Comparison of ENCODE assay signal across 1 cellular context in the genomic region with DNA sequence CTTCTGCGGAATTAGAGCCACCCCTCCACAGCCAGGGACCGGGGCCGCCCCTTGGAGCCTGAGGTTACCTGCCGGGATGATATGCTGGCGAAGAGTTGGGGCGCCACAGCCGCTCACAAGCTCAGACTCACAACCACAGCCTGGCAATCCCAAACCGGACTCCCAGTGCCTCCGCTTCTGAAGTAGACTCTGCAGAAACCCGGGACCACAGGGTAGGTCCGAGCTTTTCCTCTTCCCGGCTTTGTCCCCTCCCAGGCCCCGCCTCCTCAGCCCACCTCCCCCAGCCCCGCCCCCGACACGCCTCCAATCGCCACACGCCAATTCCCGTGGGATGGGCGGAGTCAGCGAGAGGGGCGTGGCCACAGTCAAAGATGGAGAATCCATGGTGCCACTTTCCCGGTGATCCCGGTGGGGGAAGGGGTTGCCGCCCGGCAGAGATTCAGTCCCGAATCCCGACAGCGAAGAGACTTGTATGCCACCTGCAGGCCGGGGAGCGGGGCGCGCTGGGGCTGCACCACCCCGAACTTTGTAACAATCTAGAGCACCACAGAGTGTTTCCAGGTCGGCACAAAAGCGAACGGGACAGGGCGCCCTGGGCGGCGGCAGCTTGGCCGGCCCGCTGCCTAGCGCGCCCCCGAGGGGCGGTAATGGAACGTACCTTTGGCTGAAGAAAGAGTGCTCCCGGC.
TF ChIP-seq lines count a peak whose summit lies in the region.

Gene IDH1, minus strand, starts transcription at position 201 of the 686 bp plus-strand sequence. CDS start 3,520 bp downstream, outside the sequence.

TF ChIP-seq in HepG2, 621 proteins besides CTCF, POLR2A, EP300 and RAD21 (continued from another document and continues in another):
- TF ChIP-seq, protein P1, sequence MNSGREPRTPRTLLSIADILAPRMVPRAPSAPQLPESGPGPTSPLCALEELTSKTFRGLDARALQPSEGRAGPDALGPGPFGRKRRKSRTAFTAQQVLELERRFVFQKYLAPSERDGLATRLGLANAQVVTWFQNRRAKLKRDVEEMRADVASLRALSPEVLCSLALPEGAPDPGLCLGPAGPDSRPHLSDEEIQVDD (CRISPR knock-in tag; IDR thresholded peaks at IDR 0.05; ENCODE audit: borderline replicate concordance) = no peak
- TF ChIP-seq ZNF317 (CRISPR knock-in tag; IDR thresholded peaks at IDR 0.05) (peak; percentile 74), SP1 (IDR thresholded peaks at IDR 0.05) (no peak), SP1 (CRISPR knock-in tag; IDR thresholded peaks at IDR 0.05) (peak; percentile 97), GRHL1 (CRISPR knock-in tag; conservative IDR thresholded peaks at IDR 0.05) (no peak), SIN3B (IDR thresholded peaks at IDR 0.05; ENCODE audit: low read length) (peak; percentile 63), ESRRA (CRISPR knock-in tag; IDR thresholded peaks at IDR 0.05; ENCODE audit: low read depth) (no peak), ZNF251 (CRISPR knock-in tag; IDR thresholded peaks at IDR 0.05) (no peak), E2F5 (CRISPR knock-in tag; conservative IDR thresholded peaks at IDR 0.05) (0 out of 2 replicates have a peak, but pooled peaks have one; percentile 42), SIX1 (CRISPR knock-in tag; IDR thresholded peaks at IDR 0.05; ENCODE audit: borderline replicate concordance) (no peak), MED13 (CRISPR knock-in tag; IDR thresholded peaks at IDR 0.05) (peak; percentile 83), ZNF253 (CRISPR knock-in tag; IDR thresholded peaks at IDR 0.05; ENCODE audit: borderline replicate concordance) (no peak), ZIK1 (CRISPR knock-in tag; IDR thresholded peaks at IDR 0.05; ENCODE audit: borderline replicate concordance, low read depth) (peak; percentile 86; the same call in 1 of the 2 replicates), PRMT3 (CRISPR knock-in tag; IDR thresholded peaks at IDR 0.05; ENCODE audit: borderline replicate concordance, low read depth) (peak; percentile 71; the same call in 1 of the 2 replicates), MYC (CRISPR knock-in tag; IDR thresholded peaks at IDR 0.05; ENCODE audit: borderline replicate concordance) (peak; percentile 78), ZNF7 (CRISPR knock-in tag; IDR thresholded peaks at IDR 0.05) (no peak), RCOR2 (CRISPR knock-in tag; IDR thresholded peaks at IDR 0.05) (peak; percentile 30; the same call in 1 of the 2 replicates), ADNP (CRISPR knock-in tag; IDR thresholded peaks at IDR 0.05) (0 out of 2 replicates have a peak, but pooled peaks have one; percentile 57), ELF1 (CRISPR knock-in tag; IDR thresholded peaks at IDR 0.05) (peak; percentile 46), ZKSCAN8 (CRISPR knock-in tag; IDR thresholded peaks at IDR 0.05; ENCODE audit: borderline replicate concordance) (no peak; the same call in 1 of the 2 replicates), KLF12 (CRISPR knock-in tag; IDR thresholded peaks at IDR 0.05; ENCODE audit: borderline replicate concordance) (peak; percentile 97), SETDB1 (CRISPR knock-in tag; IDR thresholded peaks at IDR 0.05; ENCODE audit: borderline replicate concordance) (no peak), PATZ1 (CRISPR knock-in tag; IDR thresholded peaks at IDR 0.05) (peak; percentile 73), ZNF382 (CRISPR knock-in tag; IDR thresholded peaks at IDR 0.05; ENCODE audit: borderline replicate concordance) (no peak), NFIB (CRISPR knock-in tag; IDR thresholded peaks at IDR 0.05; ENCODE audit: borderline replicate concordance) (no peak), ZNF274 (CRISPR knock-in tag; IDR thresholded peaks at IDR 0.05) (peak; percentile 77), NCOR1 (IDR thresholded peaks at IDR 0.05; ENCODE audit: borderline replicate concordance, low read length) (no peak; the same call in 1 of the 2 replicates), HMG20A (CRISPR knock-in tag; IDR thresholded peaks at IDR 0.05; ENCODE audit: borderline replicate concordance) (no peak; the same call in 1 of the 2 replicates), PAXIP1 (CRISPR knock-in tag; conservative IDR thresholded peaks at IDR 0.05) (0 out of 2 replicates have a peak, but pooled peaks have one; percentile 24), THAP11 (CRISPR knock-in tag; IDR thresholded peaks at IDR 0.05) (peak; percentile 75), FOXP4 (CRISPR knock-in tag; IDR thresholded peaks at IDR 0.05) (peak; percentile 40; the same call in 1 of the 2 replicates)
- TF ChIP-seq, protein P2, sequence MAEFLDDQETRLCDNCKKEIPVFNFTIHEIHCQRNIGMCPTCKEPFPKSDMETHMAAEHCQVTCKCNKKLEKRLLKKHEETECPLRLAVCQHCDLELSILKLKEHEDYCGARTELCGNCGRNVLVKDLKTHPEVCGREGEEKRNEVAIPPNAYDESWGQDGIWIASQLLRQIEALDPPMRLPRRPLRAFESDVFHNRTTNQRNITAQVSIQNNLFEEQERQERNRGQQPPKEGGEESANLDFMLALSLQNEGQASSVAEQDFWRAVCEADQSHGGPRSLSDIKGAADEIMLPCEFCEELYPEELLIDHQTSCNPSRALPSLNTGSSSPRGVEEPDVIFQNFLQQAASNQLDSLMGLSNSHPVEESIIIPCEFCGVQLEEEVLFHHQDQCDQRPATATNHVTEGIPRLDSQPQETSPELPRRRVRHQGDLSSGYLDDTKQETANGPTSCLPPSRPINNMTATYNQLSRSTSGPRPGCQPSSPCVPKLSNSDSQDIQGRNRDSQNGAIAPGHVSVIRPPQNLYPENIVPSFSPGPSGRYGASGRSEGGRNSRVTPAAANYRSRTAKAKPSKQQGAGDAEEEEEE (CRISPR knock-in tag; IDR thresholded peaks at IDR 0.05; ENCODE audit: borderline replicate concordance) = no peak
- TF ChIP-seq, protein P3, sequence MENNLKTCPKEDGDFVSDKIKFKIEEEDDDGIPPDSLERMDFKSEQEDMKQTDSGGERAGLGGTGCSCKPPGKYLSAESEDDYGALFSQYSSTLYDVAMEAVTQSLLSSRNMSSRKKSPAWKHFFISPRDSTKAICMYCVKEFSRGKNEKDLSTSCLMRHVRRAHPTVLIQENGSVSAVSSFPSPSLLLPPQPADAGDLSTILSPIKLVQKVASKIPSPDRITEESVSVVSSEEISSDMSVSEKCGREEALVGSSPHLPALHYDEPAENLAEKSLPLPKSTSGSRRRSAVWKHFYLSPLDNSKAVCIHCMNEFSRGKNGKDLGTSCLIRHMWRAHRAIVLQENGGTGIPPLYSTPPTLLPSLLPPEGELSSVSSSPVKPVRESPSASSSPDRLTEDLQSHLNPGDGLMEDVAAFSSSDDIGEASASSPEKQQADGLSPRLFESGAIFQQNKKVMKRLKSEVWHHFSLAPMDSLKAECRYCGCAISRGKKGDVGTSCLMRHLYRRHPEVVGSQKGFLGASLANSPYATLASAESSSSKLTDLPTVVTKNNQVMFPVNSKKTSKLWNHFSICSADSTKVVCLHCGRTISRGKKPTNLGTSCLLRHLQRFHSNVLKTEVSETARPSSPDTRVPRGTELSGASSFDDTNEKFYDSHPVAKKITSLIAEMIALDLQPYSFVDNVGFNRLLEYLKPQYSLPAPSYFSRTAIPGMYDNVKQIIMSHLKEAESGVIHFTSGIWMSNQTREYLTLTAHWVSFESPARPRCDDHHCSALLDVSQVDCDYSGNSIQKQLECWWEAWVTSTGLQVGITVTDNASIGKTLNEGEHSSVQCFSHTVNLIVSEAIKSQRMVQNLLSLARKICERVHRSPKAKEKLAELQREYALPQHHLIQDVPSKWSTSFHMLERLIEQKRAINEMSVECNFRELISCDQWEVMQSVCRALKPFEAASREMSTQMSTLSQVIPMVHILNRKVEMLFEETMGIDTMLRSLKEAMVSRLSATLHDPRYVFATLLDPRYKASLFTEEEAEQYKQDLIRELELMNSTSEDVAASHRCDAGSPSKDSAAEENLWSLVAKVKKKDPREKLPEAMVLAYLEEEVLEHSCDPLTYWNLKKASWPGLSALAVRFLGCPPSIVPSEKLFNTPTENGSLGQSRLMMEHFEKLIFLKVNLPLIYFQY (CRISPR knock-in tag; IDR thresholded peaks at IDR 0.05; ENCODE audit: borderline replicate concordance) = peak; percentile 78; the same call in 1 of the 2 replicates
- TF ChIP-seq, protein P4, sequence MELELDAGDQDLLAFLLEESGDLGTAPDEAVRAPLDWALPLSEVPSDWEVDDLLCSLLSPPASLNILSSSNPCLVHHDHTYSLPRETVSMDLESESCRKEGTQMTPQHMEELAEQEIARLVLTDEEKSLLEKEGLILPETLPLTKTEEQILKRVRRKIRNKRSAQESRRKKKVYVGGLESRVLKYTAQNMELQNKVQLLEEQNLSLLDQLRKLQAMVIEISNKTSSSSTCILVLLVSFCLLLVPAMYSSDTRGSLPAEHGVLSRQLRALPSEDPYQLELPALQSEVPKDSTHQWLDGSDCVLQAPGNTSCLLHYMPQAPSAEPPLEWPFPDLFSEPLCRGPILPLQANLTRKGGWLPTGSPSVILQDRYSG (CRISPR knock-in tag; IDR thresholded peaks at IDR 0.05) = peak; percentile 94
